22 cellular contexts compared by ENCODE assay signal in the genomic region with DNA sequence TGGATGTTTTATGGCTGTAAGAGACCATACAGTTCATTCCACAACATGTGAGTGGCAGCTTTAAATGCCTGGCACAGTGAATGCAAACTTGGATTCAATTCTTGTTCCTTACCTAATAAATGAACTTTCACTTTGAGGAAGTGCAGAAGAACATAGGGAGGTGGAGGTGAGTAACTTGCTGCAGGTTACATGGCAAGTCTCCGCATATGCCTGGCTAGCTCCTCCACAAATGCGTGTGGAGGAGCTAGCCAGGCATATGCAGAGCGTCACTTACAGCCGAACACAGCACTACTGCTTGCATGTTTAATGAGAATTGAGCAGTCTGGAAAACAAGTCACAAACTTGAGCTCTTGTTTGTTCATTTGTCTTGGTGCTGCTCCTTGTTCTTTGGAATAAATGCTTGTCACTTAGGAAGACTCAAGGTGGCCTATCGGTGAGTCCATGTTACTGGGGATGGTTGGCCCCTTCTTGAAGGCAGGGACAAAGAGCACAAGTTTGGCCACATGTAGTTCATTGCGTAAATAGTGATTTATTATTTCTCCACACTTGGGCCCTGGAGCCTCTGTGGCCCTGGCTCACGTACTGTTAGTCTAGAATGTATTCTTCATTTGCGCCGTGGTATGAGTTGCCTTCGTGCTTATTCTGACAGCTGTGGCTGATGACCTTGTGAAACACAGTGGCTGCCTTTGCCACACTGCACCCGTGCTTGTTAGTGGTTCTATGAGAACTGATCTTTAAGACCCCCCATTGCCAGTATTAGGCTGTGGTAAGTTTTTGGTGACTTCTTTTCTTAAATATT. TPM values are rescaled to one million over a fixed set of nuclear protein-coding genes. Genes with fewer than 3 reads are reported as not detected.
DNase-seq lines count a peak whose midpoint lies in the region; ATAC-seq and TF ChIP-seq lines count a peak whose summit lies in the region.
"Had no signal": no experiment of that assay in that cellular context is flagged by ENCODE, and none has a peak within 500 bp of the region (broad histone marks: within the 10 kb centered on the region; RNA-seq: fewer than 3 reads in every experiment).

No MANE protein-coding gene starts in this region.

- H3K27ac Mint-ChIP-seq in immature natural killer cell, result no peak overlapping the region
- H3K27ac Mint-ChIP-seq: activated naive CD4-positive, alpha-beta T cell treated with anti-CD3 and anti-CD28 coated beads, Interleukin-2, amount 10 ng/mL, durations not matched to agents 7 days and 5 days; B cell had no signal

- TF ChIP-seq CTCF in cardiac muscle cell (IDR thresholded peaks at IDR 0.05; ENCODE audit: low read depth, low read length) (no peak), uterus (IDR thresholded peaks at IDR 0.05) (no peak)

- H3K9me3 Mint-ChIP-seq in immature natural killer cell, result no peaks in the 10 kb centered on the region
- H3K9me3 Mint-ChIP-seq: activated naive CD4-positive, alpha-beta T cell treated with anti-CD3 and anti-CD28 coated beads, Interleukin-2, amount 10 ng/mL, durations not matched to agents 7 days and 5 days had no signal

- H3K36me3 ChIP-seq in cardiac muscle cell (no peaks in the 10 kb centered on the region), esophagus (ENCODE audit: control insufficient read depth in 2 of 2, insufficient read depth in 2 of 2, low read length in 1 of 2) (no peaks in the 10 kb centered on the region), uterus (no peaks in the 10 kb centered on the region)
- H3K36me3 ChIP-seq: neutrophil, upper lobe of left lung had no signal

- peaks cover 38% of the 10 kb centered on the region for H3K4me1 ChIP-seq in cardiac muscle cell (ENCODE audit: low read depth)
- peaks cover 0 to 2% of the 10 kb centered on the region in 2 donors for H3K4me1 ChIP-seq in esophagus (ENCODE audit: control insufficient read depth in 2 of 2, insufficient read depth in 2 of 2, low read length in 1 of 2)
- no peaks in the 10 kb centered on the region for H3K4me1 ChIP-seq in uterus

- DNase-seq in cardiac muscle cell (ENCODE audit: low read depth in 1 of 2, low spot score in 1 of 2) (no peak), Right ventricle myocardium inferior (ENCODE audit: missing footprints) (no peak), left lobe of liver (ENCODE audit: low spot score) (peak; percentile 47), uterus (peak in 1 of 2 donors; percentile 24), immature natural killer cell (no peak)
- DNase-seq: activated CD4-positive, alpha-beta T cell treated with anti-CD3 and anti-CD28 coated beads for 4 hours; activated naive CD4-positive, alpha-beta T cell treated with anti-CD3 and anti-CD28 coated beads, Interleukin-2, amount 10 ng/mL, durations not matched to agents 7 days and 5 days; activated T-cell treated with anti-CD3 and anti-CD28 coated beads, Interleukin-2, amount 50 U/mL, for 48 hours; anterior cingulate cortex; glutamatergic neuron; GOT3; mucosa of descending colon; NCI-H1417; NCI-H2081 treated with DMSO at 0.1 percent for 48 hours; NCI-H446; stimulated activated CD4-positive, alpha-beta T cell treated with anti-CD3 and anti-CD28 coated beads, Interleukin-12 subunit alpha, Interleukin-12 subunit beta, amount 100 ng/mL, for 4 hours; upper lobe of left lung had no signal

- peaks cover 19 to 44% of the 10 kb centered on the region in 2 donors for H3K4me1 Mint-ChIP-seq in immature natural killer cell

- H3K27me3 ChIP-seq in cardiac muscle cell, result no peaks in the 10 kb centered on the region
- H3K27me3 ChIP-seq in esophagus (ENCODE audit: control insufficient read depth in 1 of 2, insufficient read depth in 2 of 2, low read length in 2 of 2), result no peaks in the 10 kb centered on the region
- no peaks in the 10 kb centered on the region for H3K27me3 ChIP-seq in uterus
- H3K27me3 ChIP-seq: upper lobe of left lung had no signal

- intact Hi-C loops in Right ventricle myocardium inferior (cut with DNase I) (loop anchor here (2.0 kb wide), 1 partner anchor 177 kb away; no protein-coding TSS in a partner anchor), uterus (cut with DNase I; ENCODE audit: low total_unique reads) (no loop called here)

- TF ChIP-seq POLR2A in uterus (IDR thresholded peaks at IDR 0.05), result no peak

- H3K36me3 Mint-ChIP-seq in immature natural killer cell, result no peaks in the 10 kb centered on the region
- H3K36me3 Mint-ChIP-seq: activated naive CD4-positive, alpha-beta T cell treated with anti-CD3 and anti-CD28 coated beads, Interleukin-2, amount 10 ng/mL, durations not matched to agents 7 days and 5 days had no signal

- H3K9me3 ChIP-seq in cardiac muscle cell (ENCODE audit: low read depth) (no peaks in the 10 kb centered on the region), esophagus (ENCODE audit: control insufficient read depth in 2 of 2, insufficient read depth in 1 of 2, low read depth in 1 of 2, low read length in 1 of 2) (no peaks in the 10 kb centered on the region), uterus (no peaks in the 10 kb centered on the region)
- H3K9me3 ChIP-seq: mucosa of descending colon, neutrophil, upper lobe of left lung had no signal

- ATAC-seq in Right ventricle myocardium inferior (no peak), left lobe of liver (peak; percentile 0), HG03457 (IDR thresholded peaks at IDR 0.05; ENCODE audit: unreplicated experiment) (no peak), HG02623 (IDR thresholded peaks at IDR 0.05; ENCODE audit: unreplicated experiment) (no peak)
- ATAC-seq: mucosa of descending colon had no signal

- H3K27ac ChIP-seq in cardiac muscle cell (no peak overlapping the region), esophagus (ENCODE audit: low read depth in 2 of 2, low read length in 1 of 2) (peak overlapping the region; percentile 72 to 75), uterus (peak overlapping the region; percentile 82 to 90)
- H3K27ac ChIP-seq: neutrophil, upper lobe of left lung had no signal

- 46 to 58% methylated on average over 11 of the region's 11 CpGs for WGBS in esophagus, 2 donors

- no peak overlapping the region for H3K4me3 Mint-ChIP-seq in immature natural killer cell
- H3K4me3 Mint-ChIP-seq: activated naive CD4-positive, alpha-beta T cell treated with anti-CD3 and anti-CD28 coated beads, Interleukin-2, amount 10 ng/mL, durations not matched to agents 7 days and 5 days; B cell had no signal

- H3K27me3 Mint-ChIP-seq in immature natural killer cell (ENCODE audit: low read depth in 3 of 3), result peaks cover 0 to 3% (median 0%) of the 10 kb centered on the region in 3 donors
- H3K27me3 Mint-ChIP-seq: B cell had no signal

- H3K4me3 ChIP-seq in cardiac muscle cell, result peak overlapping the region; percentile 62
- H3K4me3 ChIP-seq in esophagus (ENCODE audit: low read depth in 1 of 2, low read length in 2 of 2), result peak overlapping the region in 1 of 2 donors; percentile 27
- peak overlapping the region in 1 of 2 donors; percentile 59 for H3K4me3 ChIP-seq in uterus
- H3K4me3 ChIP-seq: mucosa of descending colon, upper lobe of left lung had no signal

RNA-seq across cellular contexts. Expression of a gene that starts 3.1 kb away (rescaled TPM):
- 180 and 214 TPM in 2 replicates for total RNA-seq in cardiac muscle cell
- polyA plus RNA-seq in cardiac muscle cell, result 303 and 385 TPM in 2 replicates
- 120 TPM for total RNA-seq in Right ventricle myocardium inferior
- 10 to 100 TPM; 15.4 to 22.7 TPM for polyA plus RNA-seq in esophagus
- total RNA-seq in left lobe of liver, result 37.4 TPM
- total RNA-seq in uterus, result 100 to 1,000 TPM in 1 of 4 donors, 10 to 100 TPM in 3; 30.7 to 141 (median 71.5) TPM
- polyA plus RNA-seq in immature natural killer cell, result 10 to 100 TPM; 30.1 to 49.8 (median 34.7) TPM
